Comparison of ENCODE assay signal across 8 cellular contexts in genomic region chr17:75897076-75898019, GRCh38. TPM values are rescaled to one million over a fixed set of nuclear protein-coding genes. Genes with fewer than 3 reads are reported as not detected.
DNase-seq lines count a peak whose midpoint lies in the region; ATAC-seq and TF ChIP-seq lines count a peak whose summit lies in the region.

No MANE protein-coding gene starts in this region.

- H3K9ac ChIP-seq in BLaER1 treated with 17β-estradiol and CSF1 and Interleukin-3, amounts not matched to agents 10 nM and 100 nM = peak overlapping the region; percentile 83 to 99 (median 94)
- peak overlapping the region in 1 of 2 donors; percentile 79 for H3K9ac ChIP-seq in duodenal mucosa (ENCODE audit: low read depth in 1 of 2, low read length in 2 of 2)

- no peaks in the 10 kb centered on the region for H3K9me3 ChIP-seq in BLaER1 treated with 17β-estradiol and CSF1 and Interleukin-3, amounts not matched to agents 10 nM and 100 nM (replicated peaks in 1 of 11)
- no peaks in the 10 kb centered on the region for H3K9me3 ChIP-seq in KOPT-K1 (ENCODE audit: insufficient read depth, low read length, poor library complexity, severe bottlenecking)
- no peaks in the 10 kb centered on the region for H3K9me3 ChIP-seq in duodenal mucosa (ENCODE audit: control insufficient read depth in 1 of 2, low read length in 2 of 2)

- H3K9me3 Mint-ChIP-seq in neural crest cell = no peaks in the 10 kb centered on the region

- peaks cover 7 to 31% (median 28%) of the 10 kb centered on the region in 11 experiments; a peak in 19 of 22 replicates for H4K20me1 ChIP-seq in BLaER1 treated with 17β-estradiol and CSF1 and Interleukin-3, amounts not matched to agents 10 nM and 100 nM

- H3K4me1 ChIP-seq in BLaER1 treated with 17β-estradiol and CSF1 and Interleukin-3, amounts not matched to agents 10 nM and 100 nM = peaks cover 37 to 59% (median 49%) of the 10 kb centered on the region in 10 experiments
- H3K4me1 ChIP-seq in duodenal mucosa (ENCODE audit: control insufficient read depth in 1 of 2, insufficient read depth in 2 of 2, low read length in 2 of 2) = peaks cover 17 to 21% of the 10 kb centered on the region in 2 donors

- no peak for DNase-seq in neural crest cell (ENCODE audit: low read depth, low spot score)
- no peak for DNase-seq in NAMALWA (ENCODE audit: low spot score)
- no peak for DNase-seq in GM10266 (ENCODE audit: extremely low spot score)

- peaks cover 4% of the 10 kb centered on the region for H3K36me3 Mint-ChIP-seq in neural crest cell (ENCODE audit: low read depth)

- H3K27ac Mint-ChIP-seq in neural crest cell (ENCODE audit: unreplicated experiment) = peak overlapping the region; percentile 51

- TF ChIP-seq CTCF in neural crest cell (conservative IDR thresholded peaks at IDR 0.05) (no peak), GM10266 (IDR thresholded peaks at IDR 0.05; ENCODE audit: control insufficient read depth, insufficient read depth, low read depth, missing control alignments) (no peak)

- ATAC-seq in HG03460 (IDR thresholded peaks at IDR 0.05; ENCODE audit: unreplicated experiment) (no peak), HG03469 (IDR thresholded peaks at IDR 0.05; ENCODE audit: unreplicated experiment) (no peak)

- peak overlapping the region; percentile 76 to 93 (median 84) for H3K4me3 ChIP-seq in BLaER1 treated with 17β-estradiol and CSF1 and Interleukin-3, amounts not matched to agents 10 nM and 100 nM
- peak overlapping the region; percentile 69 to 71 for H3K4me3 ChIP-seq in duodenal mucosa (ENCODE audit: low read depth in 1 of 2, low read length in 2 of 2)

- H3K4me1 Mint-ChIP-seq in neural crest cell = peaks cover 28% of the 10 kb centered on the region

- peaks cover 44 to 64% (median 54%) of the 10 kb centered on the region in 11 experiments for H3K36me3 ChIP-seq in BLaER1 treated with 17β-estradiol and CSF1 and Interleukin-3, amounts not matched to agents 10 nM and 100 nM
- H3K36me3 ChIP-seq in KOPT-K1 (ENCODE audit: insufficient read depth, low read length) (peaks cover 63% of the 10 kb centered on the region), duodenal mucosa (ENCODE audit: control insufficient read depth in 1 of 2, insufficient read depth in 2 of 2, low read length in 2 of 2) (peaks cover 24 to 39% of the 10 kb centered on the region in 2 donors)

- peaks cover 6% of the 10 kb centered on the region for H3K27me3 Mint-ChIP-seq in neural crest cell (ENCODE audit: low read depth)

- peak overlapping the region; percentile 86 for H3K4me3 Mint-ChIP-seq in neural crest cell

- peak overlapping the region; percentile 65 to 96 (median 94); a peak in 21 of 22 replicates for H3K27ac ChIP-seq in BLaER1 treated with 17β-estradiol and CSF1 and Interleukin-3, amounts not matched to agents 10 nM and 100 nM
- H3K27ac ChIP-seq in KOPT-K1 (ENCODE audit: low read depth, low read length, poor library complexity, severe bottlenecking) (peak overlapping the region; percentile 83), duodenal mucosa (ENCODE audit: low read depth, low read length) (peak overlapping the region; percentile 89)

- no peaks in the 10 kb centered on the region for H3K27me3 ChIP-seq in BLaER1 treated with 17β-estradiol and CSF1 and Interleukin-3, amounts not matched to agents 10 nM and 100 nM
- H3K27me3 ChIP-seq in duodenal mucosa (ENCODE audit: control insufficient read depth in 1 of 2, insufficient read depth in 2 of 2, low read length in 2 of 2) = no peaks in the 10 kb centered on the region

- H3K4me2 ChIP-seq in BLaER1 treated with 17β-estradiol and CSF1 and Interleukin-3, amounts not matched to agents 10 nM and 100 nM = peak overlapping the region; percentile 84 to 100 (median 93)

RNA-seq across cellular contexts. Expression of gene TRIM65, which starts 0.6 kb away (rescaled TPM):
- 23.3 and 27.4 TPM in 2 replicates for total RNA-seq in neural crest cell

RNA-seq across cellular contexts. Expression of gene MRPL38, which starts 7.3 kb away (rescaled TPM):
- total RNA-seq in neural crest cell = 111 and 115 TPM in 2 replicates

RNA-seq across cellular contexts. Expression of gene TRIM47, which starts 19.0 kb away (rescaled TPM):
- total RNA-seq in neural crest cell = 0.91 and 1.9 TPM in 2 replicates

RNA-seq across cellular contexts. Expression of gene WBP2, which starts 42.2 kb away (rescaled TPM):
- total RNA-seq in neural crest cell = 49.3 and 53.3 TPM in 2 replicates

RNA-seq across cellular contexts. Expression of gene FBF1, which starts 43.5 kb away (rescaled TPM):
- 21.7 and 25.9 TPM in 2 replicates for total RNA-seq in neural crest cell
